8 cellular contexts compared by ENCODE assay signal in genomic region chr16:4200000-4200780, GRCh38. TPM values are rescaled to one million over a fixed set of nuclear protein-coding genes. Genes with fewer than 3 reads are reported as not detected.
DNase-seq lines count a peak whose midpoint lies in the region; ATAC-seq, FAIRE-seq and TF ChIP-seq lines count a peak whose summit lies in the region.

No MANE protein-coding gene starts in this region.

- peak overlapping the region; percentile 96 for H2AK5ac ChIP-seq in IMR-90 (ENCODE audit: low read depth, low read length)

- no peaks in the 10 kb centered on the region for H3K27me3 Mint-ChIP-seq in chondrocyte (ENCODE audit: low read depth)

- H3K36me3 ChIP-seq in IMR-90 (ENCODE audit: control insufficient read depth, insufficient read depth, low read length) (no peaks in the 10 kb centered on the region), SK-N-SH (replicated peaks in 1 of 2; ENCODE audit: control insufficient read depth in 1 of 2, insufficient read depth in 2 of 2, low read length in 1 of 2) (no peaks in the 10 kb centered on the region), HepG2 (replicated peaks in 1 of 2; ENCODE audit: control insufficient read depth in 1 of 2, insufficient read depth in 2 of 2, low read length in 2 of 2) (no peaks in the 10 kb centered on the region), tibial artery (peaks cover 0 to 10% (median 6%) of the 10 kb centered on the region in 3 donors)

- TF ChIP-seq POLR2A in IMR-90 (IDR thresholded peaks at IDR 0.05; ENCODE audit: low read depth, low read length) (no peak; the same call in 1 of the 2 replicates), HepG2 (IDR thresholded peaks at IDR 0.05; ENCODE audit: insufficient read depth in 1 of 2, low read depth in 2 of 2, low read length in 2 of 2) (no peak), GM12891 (IDR thresholded peaks at IDR 0.05; ENCODE audit: low read depth, low read length) (no peak)

- ATAC-seq in IMR-90 (ENCODE audit: low read depth) (peak; percentile 98), HepG2 (peak; percentile 94)

- CTCF ChIA-PET in IMR-90 (lab: Yijun Ruan, JAX), result interaction anchor here (0.6 to 3.7 kb wide), 10 partner anchors 13 to 322 kb away, joined by 3 to 37 read pairs (median 4); no protein-coding TSS in a partner anchor
- CTCF ChIA-PET in SK-N-SH (lab: Yijun Ruan, JAX), result interaction anchor here (0.5 to 6.8 kb wide), 41 partner anchors 9 to 220 kb away, joined by 3 to 98 read pairs (median 5); partner anchors contain the start of genes PAM16 and TFAP4
- CTCF ChIA-PET in HepG2 (lab: Yijun Ruan, JAX; ENCODE audit: low intra/inter-chr PET ratio, low total read pairs), result interaction anchor here (1.2 to 3.6 kb wide), 3 partner anchors 54 to 132 kb away, joined by 4 to 59 read pairs (median 13); no protein-coding TSS in a partner anchor

- H2BK120ac ChIP-seq in IMR-90 (ENCODE audit: low read depth, low read length), result peak overlapping the region; percentile 87

- H3K4me1 Mint-ChIP-seq in chondrocyte (ENCODE audit: low read depth), result peaks cover 6% of the 10 kb centered on the region

- FAIRE-seq in HepG2 (lab: Jason Lieb, UNC) (peak; percentile 40), GM12891 (lab: Jason Lieb, UNC) (no peak)

- no peaks in the 10 kb centered on the region for H3K79me1 ChIP-seq in IMR-90 (ENCODE audit: low read depth in 1 of 2, low read length in 2 of 2)

- peak; percentile 10 for DNase-seq in DMS53 treated with DMSO at 0.1 percent for 48 hours (lab: John Stamatoyannopoulos, UW; ENCODE audit: unreplicated experiment)
- DNase-seq in IMR-90, result peak; percentile 60
- DNase-seq in SK-N-SH, result peak; percentile 86
- no peak for DNase-seq in chondrocyte (ENCODE audit: low spot score)
- peak; percentile 50 for DNase-seq in HepG2 (ENCODE audit: low spot score)
- peak; percentile 63 to 84 for DNase-seq in tibial artery
- no peak for DNase-seq in middle frontal gyrus (ENCODE audit: extremely low spot score, low spot score)
- no peak for DNase-seq in GM12891 (ENCODE audit: insufficient read length, low spot score)

- no peak overlapping the region; the same call in 1 of the 2 replicates for H3K18ac ChIP-seq in IMR-90 (ENCODE audit: low read depth, low read length)

- peak overlapping the region; percentile 66 for H4K91ac ChIP-seq in IMR-90 (ENCODE audit: insufficient read depth, low read depth, low read length)

- H4K5ac ChIP-seq in IMR-90 (ENCODE audit: low read depth, low read length), result peak overlapping the region; percentile 89

- H4K20me1 ChIP-seq in IMR-90 (ENCODE audit: insufficient read depth, low read length) (no peaks in the 10 kb centered on the region), SK-N-SH (ENCODE audit: insufficient read depth) (no peaks in the 10 kb centered on the region), HepG2 (ENCODE audit: insufficient read depth, low read length) (no peaks in the 10 kb centered on the region)

- H3K4ac ChIP-seq in IMR-90 (ENCODE audit: low read depth, low read length), result peak overlapping the region; percentile 68

- H3K23ac ChIP-seq in IMR-90 (ENCODE audit: low read depth, low read length), result no peak overlapping the region

- no peaks in the 10 kb centered on the region for H3K79me2 ChIP-seq in SK-N-SH (ENCODE audit: insufficient read depth)
- H3K79me2 ChIP-seq in HepG2 (ENCODE audit: insufficient read depth, low read length), result no peaks in the 10 kb centered on the region

- TF ChIP-seq EP300 in SK-N-SH (IDR thresholded peaks at IDR 0.05; ENCODE audit: borderline replicate concordance in 1 of 2, low read depth in 1 of 2, low read length in 1 of 2) (no peak), HepG2 (IDR thresholded peaks at IDR 0.05; ENCODE audit: low read depth in 2 of 2, low read length in 2 of 2) (no peak), HepG2 (CRISPR knock-in tag; IDR thresholded peaks at IDR 0.05; ENCODE audit: borderline replicate concordance) (no peak)

- dilution Hi-C loops in IMR-90 (cut with HindIII; ENCODE audit: low sequenced_read_pairs, unreplicated experiment), result no loop called here

- peak overlapping the region; percentile 59 for H3K27ac Mint-ChIP-seq in chondrocyte (ENCODE audit: unreplicated experiment)

- H3K4me1 ChIP-seq in IMR-90 (ENCODE audit: control insufficient read depth, insufficient read depth, low read length), result peaks cover 7% of the 10 kb centered on the region
- peaks cover 2 to 4% of the 10 kb centered on the region in 2 experiments; a peak in 1 of 4 replicates for H3K4me1 ChIP-seq in SK-N-SH (ENCODE audit: control insufficient read depth in 1 of 2, insufficient read depth in 2 of 2, low read depth in 1 of 2, low read length in 1 of 2)
- H3K4me1 ChIP-seq in HepG2 (ENCODE audit: insufficient read depth, low read length), result peaks cover 5% of the 10 kb centered on the region; the same call in 1 of the 2 replicates
- peaks cover 0 to 8% (median 1%) of the 10 kb centered on the region in 4 donors for H3K4me1 ChIP-seq in tibial artery

- H2BK5ac ChIP-seq in IMR-90 (ENCODE audit: low read depth, low read length, poor library complexity, severe bottlenecking), result peak overlapping the region; percentile 18

- no peak overlapping the region for H3K27ac ChIP-seq in IMR-90 (ENCODE audit: insufficient read depth, low read length)
- no peak overlapping the region for H3K27ac ChIP-seq in SK-N-SH (ENCODE audit: low read depth in 2 of 2, low read length in 1 of 2)
- no peak overlapping the region for H3K27ac ChIP-seq in HepG2 (ENCODE audit: extremely low read length, insufficient read depth, low read length)
- no peak overlapping the region for H3K27ac ChIP-seq in tibial artery

- TF ChIP-seq CTCF in IMR-90 (conservative IDR thresholded peaks at IDR 0.05; ENCODE audit: low read depth, low read length) (peak; percentile 87), SK-N-SH (IDR thresholded peaks at IDR 0.05) (peak; percentile 82), chondrocyte (IDR thresholded peaks at IDR 0.05) (peak; percentile 78), HepG2 (CRISPR knock-in tag; IDR thresholded peaks at IDR 0.05) (peak; percentile 95), tibial artery (IDR thresholded peaks at IDR 0.05) (peak; percentile 82 to 86)

- no peaks in the 10 kb centered on the region for H3K9me3 Mint-ChIP-seq in chondrocyte (ENCODE audit: low read depth)

- peak; percentile 93 for TF ChIP-seq RAD21 in IMR-90 (IDR thresholded peaks at IDR 0.05; ENCODE audit: low read length)
- TF ChIP-seq RAD21 in SK-N-SH (IDR thresholded peaks at IDR 0.05; ENCODE audit: low read length), result peak; percentile 90
- peak; percentile 92 for TF ChIP-seq RAD21 in HepG2 (CRISPR knock-in tag; IDR thresholded peaks at IDR 0.05)

- POLR2A ChIA-PET in IMR-90 (lab: Charles Lee; ENCODE audit: unreplicated experiment) (no interaction called here), SK-N-SH (lab: Yijun Ruan, JAX) (interaction anchor here (1.3 kb wide), 1 partner anchor 16 kb away, joined by 4 read pairs; no protein-coding TSS in a partner anchor), HepG2 (lab: Yijun Ruan, JAX) (interaction anchor here (0.8 to 1.5 kb wide), 3 partner anchors 38 to 128 kb away, joined by 3 to 16 read pairs (median 5); no protein-coding TSS in a partner anchor)

- no peaks in the 10 kb centered on the region for H3K36me3 Mint-ChIP-seq in chondrocyte (ENCODE audit: low read depth)

- peak overlapping the region; percentile 62; the same call in 2 of the 3 replicates for H2BK15ac ChIP-seq in IMR-90 (ENCODE audit: low read depth, low read length)

- H3K9me1 ChIP-seq in IMR-90 (ENCODE audit: insufficient read depth, low read length), result 0 out of 2 replicates have a peak, but pooled peaks cover 4% of the 10 kb centered on the region

- H2AFZ ChIP-seq in IMR-90 (replicated peaks; ENCODE audit: low read length, poor library complexity), result peak overlapping the region; percentile 98
- peak overlapping the region; percentile 82 for H2AFZ ChIP-seq in SK-N-SH (ENCODE audit: low read depth)
- no peak overlapping the region for H2AFZ ChIP-seq in HepG2 (ENCODE audit: low read length)

- no peak overlapping the region for H3K4me3 Mint-ChIP-seq in chondrocyte (ENCODE audit: unreplicated experiment)

- H4K8ac ChIP-seq in IMR-90 (ENCODE audit: low read depth in 2 of 2, low read length in 2 of 2), result peak overlapping the region; percentile 12 to 81; a peak in 3 of 4 replicates

- peak overlapping the region; percentile 96 for H2AK9ac ChIP-seq in IMR-90 (replicated peaks; ENCODE audit: low read depth, low read length, poor library complexity)

- no TSS peak for BruUV-seq in IMR-90 (replicated peaks; lab: Mats Ljungman, UMichigan)
- no TSS peak for BruUV-seq in HepG2 (replicated peaks; lab: Mats Ljungman, UMichigan)

- H3K56ac ChIP-seq in IMR-90 (ENCODE audit: extremely low read depth, insufficient read depth, low read length), result no peak overlapping the region

- 50% methylated on average over 3 of the region's 15 CpGs; no CpG with 5 or more reads in 1 of the 2 experiments for whole genome bisulfite sequencing in IMR-90 (ENCODE audit: extremely low coverage in 2 of 2, insufficient read length in 1 of 2), 2 experiments
- WGBS in SK-N-SH (ENCODE audit: low lambda C conversion rate), result 47% methylated on average over 13 of the region's 15 CpGs
- 21% methylated on average over 9 of the region's 15 CpGs for WGBS in HepG2 (ENCODE audit: low lambda C conversion rate)

- H3K9me2 ChIP-seq in SK-N-SH, result no peaks in the 10 kb centered on the region

- intact Hi-C loops in IMR-90 (cut with micrococcal nuclease), result loop anchor here (1.0 kb wide), 2 partner anchors 54 to 130 kb away; no protein-coding TSS in a partner anchor
- intact Hi-C loops in HepG2 (cut with micrococcal nuclease; ENCODE audit: unreplicated experiment), result loop anchor here (1.0 to 2.0 kb wide), 2 partner anchors 55 to 130 kb away; no protein-coding TSS in a partner anchor
- intact Hi-C loops in tibial artery (cut with DNase I; ENCODE audit: low total_unique reads), result loop anchor here (2.0 to 10.0 kb wide), 2 partner anchors 57 to 125 kb away; no protein-coding TSS in a partner anchor

- no peak overlapping the region for H3K4me2 ChIP-seq in IMR-90 (ENCODE audit: low read depth, low read length)
- no peak overlapping the region; the same call in 1 of the 2 replicates for H3K4me2 ChIP-seq in SK-N-SH
- H3K4me2 ChIP-seq in HepG2 (ENCODE audit: low read depth, low read length), result peak overlapping the region; percentile 52

- H3F3A ChIP-seq in SK-N-SH (replicated peaks; ENCODE audit: insufficient read depth), result no peaks in the 10 kb centered on the region

- H2BK20ac ChIP-seq in IMR-90 (ENCODE audit: low read depth, low read length), result peak overlapping the region; percentile 93

- no peak overlapping the region for H3K4me3 ChIP-seq in IMR-90 (ENCODE audit: insufficient read depth, low read depth, low read length)
- H3K4me3 ChIP-seq in SK-N-SH (ENCODE audit: low read depth in 2 of 2, low read length in 1 of 2), result no peak overlapping the region
- no peak overlapping the region for H3K4me3 ChIP-seq in HepG2 (replicated peaks in 1 of 3; ENCODE audit: insufficient read depth in 1 of 3, low read depth in 2 of 3, low read length in 3 of 3)
- no peak overlapping the region for H3K4me3 ChIP-seq in tibial artery

- H3K9ac ChIP-seq in IMR-90 (ENCODE audit: low read depth, low read length) (no peak overlapping the region; the same call in 1 of the 2 replicates), SK-N-SH (no peak overlapping the region), HepG2 (ENCODE audit: insufficient read depth, low read depth, low read length) (no peak overlapping the region)

- in situ Hi-C loops in IMR-90 (cut with MboI; ENCODE audit: low sequenced_read_pairs) (loop anchor here (5.0 kb wide), 1 partner anchor 132 kb away; no protein-coding TSS in a partner anchor), HepG2 (cut with HindIII; ENCODE audit: extremely low pct_ligation_motif_present, low pct_unique_long_range_greater_than_20kb) (loop anchor here (5.0 kb wide), 1 partner anchor 52 kb away; no protein-coding TSS in a partner anchor)

- no peaks in the 10 kb centered on the region for H3K9me3 ChIP-seq in IMR-90 (ENCODE audit: control insufficient read depth, insufficient read depth, low read length)
- no peaks in the 10 kb centered on the region for H3K9me3 ChIP-seq in SK-N-SH
- no peaks in the 10 kb centered on the region for H3K9me3 ChIP-seq in HepG2 (ENCODE audit: low read length)
- no peaks in the 10 kb centered on the region for H3K9me3 ChIP-seq in tibial artery

- H3K27me3 ChIP-seq in IMR-90 (ENCODE audit: control insufficient read depth, insufficient read depth, low read length) (no peaks in the 10 kb centered on the region), SK-N-SH (ENCODE audit: insufficient read depth) (no peaks in the 10 kb centered on the region), HepG2 (ENCODE audit: control insufficient read depth in 1 of 2, insufficient read depth in 2 of 2, low read length in 2 of 2) (peaks cover 0 to 19% of the 10 kb centered on the region in 2 experiments; a peak in 1 of 5 replicates), tibial artery (no peaks in the 10 kb centered on the region)

- peak overlapping the region; percentile 68 for H3K14ac ChIP-seq in IMR-90 (replicated peaks; ENCODE audit: low read depth, low read length)

RNA-seq across cellular contexts. Expression of gene SRL, which starts 41.7 kb away (rescaled TPM):
- total RNA-seq in IMR-90 (2012; rRNA removed), result under 0.01 TPM in 1 of 2 replicates, not detected in the other
- 0.04 and 0.14 TPM in 2 replicates for polyA plus RNA-seq in IMR-90 (2012; rRNA removed)
- polyA plus RNA-seq in IMR-90 (2012; cell fraction: cytosol; rRNA removed), result 0.08 TPM in 2 replicates
- polyA plus RNA-seq in IMR-90 (2012; cell fraction: nucleus; rRNA removed; ENCODE audit: low replicate concordance), result 0.04 and 0.13 TPM in 2 replicates
- not detected in 2 replicates for polyA plus RNA-seq in SK-N-SH (2012; rRNA removed)
- polyA plus RNA-seq in SK-N-SH (2012; cell fraction: cytosol; rRNA removed), result 0.01 and 0.03 TPM in 2 replicates
- not detected in 2 replicates for polyA plus RNA-seq in SK-N-SH (2012; cell fraction: nucleus; rRNA removed)
- not detected in 3 replicates for total RNA-seq in chondrocyte
- total RNA-seq in HepG2 (2016; rRNA removed; fragmentation: Illumina TruSeq; extraction: Trizol), result not detected in 2 replicates
- total RNA-seq in HepG2 (2016; cell fraction: cytosol; rRNA removed; fragmentation: Illumina TruSeq; extraction: Trizol; ENCODE audit: low read depth), result not detected in 2 replicates
- total RNA-seq in HepG2 (2016; cell fraction: insoluble cytoplasmic fraction; rRNA removed; fragmentation: Illumina TruSeq; extraction: Trizol), result 0.02 TPM in 1 of 2 replicates, not detected in the other
- not detected in 2 replicates for total RNA-seq in HepG2 (2016; cell fraction: membrane; rRNA removed; fragmentation: Illumina TruSeq; extraction: Trizol)
- not detected in 2 replicates for total RNA-seq in HepG2 (2016; cell fraction: nucleus; rRNA removed; fragmentation: Illumina TruSeq; extraction: Trizol)
- polyA plus RNA-seq in HepG2 (2011; rRNA removed), result 0.04 and 0.05 TPM in 2 replicates
- polyA plus RNA-seq in HepG2 (2011; cell fraction: cytosol; rRNA removed), result 0.04 and 0.05 TPM in 2 replicates
- 0.03 and 0.05 TPM in 2 replicates for polyA plus RNA-seq in HepG2 (2011; cell fraction: nucleus; rRNA removed)
- polyA plus RNA-seq in HepG2 (2012), result 0.05 and 0.16 TPM in 2 replicates
- not detected in 2 replicates for polyA plus RNA-seq in HepG2 (2016; cell fraction: cytosol; fragmentation: Illumina TruSeq; extraction: Trizol; ENCODE audit: low read depth)
- polyA plus RNA-seq in HepG2 (2016; cell fraction: insoluble cytoplasmic fraction; fragmentation: Illumina TruSeq; extraction: Trizol; ENCODE audit: low read depth), result not detected in 2 replicates
- not detected in 2 replicates for polyA plus RNA-seq in HepG2 (2016; cell fraction: membrane; fragmentation: Illumina TruSeq; extraction: Trizol; ENCODE audit: low read depth)
- polyA plus RNA-seq in HepG2 (2016; cell fraction: nucleus; fragmentation: Illumina TruSeq; extraction: Trizol; ENCODE audit: insufficient read depth, low read depth), result not detected in 2 replicates
- 0.08 TPM in 1 of 2 replicates, not detected in the other for polyA minus RNA-seq in HepG2 (2011; rRNA and poly(A)+ RNA removed; ENCODE audit: low replicate concordance)
- not detected in 2 replicates for polyA minus RNA-seq in HepG2 (2011; cell fraction: cytosol; rRNA and poly(A)+ RNA removed)
- polyA minus RNA-seq in HepG2 (2011; cell fraction: nucleus; rRNA and poly(A)+ RNA removed), result not detected in 2 replicates
- polyA plus RNA-seq in GM12891 (2012; ENCODE audit: low read depth, missing spikeins), result not detected

Comparison
In these comparisons a context has a peak if more than half of its experiments do, and no peak if none do; other contexts are left out.
1. DNase-seq: peak in DMS53 treated with DMSO at 0.1 percent for 48 hours (single experiment), IMR-90 (single experiment), SK-N-SH (single experiment), HepG2 (single experiment) and tibial artery (2 of 2); none in chondrocyte (single experiment), middle frontal gyrus (single experiment) and GM12891 (single experiment).
2. Peak in every context shown above with its lines, with median percentiles within 50 percentile points of each other: CTCF ChIP-seq.